Comparison of ENCODE assay signal across 13 cellular contexts in the genomic region with DNA sequence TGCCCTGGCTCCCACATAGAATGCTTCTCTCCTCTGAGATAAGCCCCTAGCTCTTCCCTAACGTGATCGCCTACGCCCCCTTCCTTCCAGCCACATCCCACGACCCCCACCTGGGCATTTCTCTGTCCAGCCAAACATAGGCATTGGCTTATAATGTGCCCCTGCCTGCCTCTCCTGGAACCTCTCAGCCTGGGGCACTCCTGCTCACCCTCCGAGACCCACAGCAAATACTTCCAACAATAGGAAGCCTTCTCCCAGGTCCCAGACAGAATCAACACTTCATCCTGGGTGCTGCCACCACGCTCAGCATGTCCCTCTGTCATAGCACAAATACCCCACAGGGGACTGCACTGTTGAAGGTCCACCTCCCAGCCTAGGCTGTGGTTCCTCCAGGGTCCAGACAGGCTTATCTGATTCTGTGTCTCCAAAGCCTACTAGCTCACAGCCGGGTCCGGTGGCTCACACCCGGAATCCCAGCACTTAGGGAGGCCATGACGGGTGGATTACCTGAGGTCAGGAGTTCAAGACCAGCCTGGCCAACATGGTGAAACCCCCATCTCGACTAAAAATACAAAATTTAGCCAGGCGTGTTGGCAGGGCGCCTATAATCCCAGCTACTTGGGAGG. TPM values are rescaled to one million over a fixed set of nuclear protein-coding genes. Genes with fewer than 3 reads are reported as not detected.
A peak's percentile ranks its signal among the peaks of the same experiment; 100 is the strongest.
DNase-seq lines count a peak whose midpoint lies in the region; ATAC-seq and TF ChIP-seq lines count a peak whose summit lies in the region.
"Had no signal": no experiment of that assay in that cellular context is flagged by ENCODE, and none has a peak within 500 bp of the region (broad histone marks: within the 10 kb centered on the region; RNA-seq: fewer than 3 reads in every experiment).

No MANE protein-coding gene starts in this region.

- ATAC-seq in GM18502 (IDR thresholded peaks at IDR 0.05; ENCODE audit: poor library complexity, unreplicated experiment): no peak

- peaks cover 13% of the 10 kb centered on the region for H3K27me3 Mint-ChIP-seq in activated CD4-positive, alpha-beta memory T cell treated with anti-CD3 and anti-CD28 coated beads, Interleukin-2, amount 10 ng/mL, durations not matched to agents 7 days and 5 days
- H3K27me3 Mint-ChIP-seq in type B pancreatic cell: peaks cover 30% of the 10 kb centered on the region

- no peak for TF ChIP-seq CTCF in right atrium auricular region (IDR thresholded peaks at IDR 0.05)
- TF ChIP-seq CTCF in esophagus muscularis mucosa (IDR thresholded peaks at IDR 0.05): no peak
- no peak for TF ChIP-seq CTCF in type B pancreatic cell (conservative IDR thresholded peaks at IDR 0.05)

- no peak for TF ChIP-seq POLR2A in esophagus muscularis mucosa (IDR thresholded peaks at IDR 0.05; ENCODE audit: low read depth)

- H3K4me1 Mint-ChIP-seq in activated CD4-positive, alpha-beta memory T cell treated with anti-CD3 and anti-CD28 coated beads, Interleukin-2, amount 10 ng/mL, durations not matched to agents 7 days and 5 days: peaks cover 54% of the 10 kb centered on the region
- peaks cover 12% of the 10 kb centered on the region for H3K4me1 Mint-ChIP-seq in type B pancreatic cell (ENCODE audit: unreplicated experiment)

- H3K4me1 ChIP-seq in right atrium auricular region (no peaks in the 10 kb centered on the region), esophagus muscularis mucosa (peaks cover 0 to 3% (median 0%) of the 10 kb centered on the region in 4 donors)
- H3K4me1 ChIP-seq: foreskin keratinocyte had no signal

- H3K9me3 ChIP-seq in right atrium auricular region (no peaks in the 10 kb centered on the region), esophagus muscularis mucosa (no peaks in the 10 kb centered on the region)

- H3K4me3 ChIP-seq in right atrium auricular region (no peak overlapping the region), esophagus muscularis mucosa (no peak overlapping the region)

- CTCF ChIA-PET in activated CD4-positive, alpha-beta memory T cell treated with anti-CD3 and anti-CD28 coated beads, Interleukin-2, amount 10 ng/mL, durations not matched to agents 7 days and 5 days (lab: Charles Lee): interaction anchor here (0.6 to 9.8 kb wide), 51 partner anchors 10 to 629 kb away, joined by 3 to 333 read pairs (median 5); a partner anchor contains a TSS

- intact Hi-C loops in cardiac septum (cut with DNase I): loop anchor here (5.0 kb wide), 2 partner anchors 105 to 235 kb away; no protein-coding TSS in a partner anchor
- intact Hi-C loops in esophagus muscularis mucosa (cut with DNase I): loop anchor here (5.0 to 10.0 kb wide), 2 partner anchors 208 to 245 kb away; no protein-coding TSS in a partner anchor

- H3K4me3 Mint-ChIP-seq in activated CD4-positive, alpha-beta memory T cell treated with anti-CD3 and anti-CD28 coated beads, Interleukin-2, amount 10 ng/mL, durations not matched to agents 7 days and 5 days: no peak overlapping the region
- no peak overlapping the region for H3K4me3 Mint-ChIP-seq in type B pancreatic cell

- POLR2A ChIA-PET in activated CD4-positive, alpha-beta memory T cell treated with anti-CD3 and anti-CD28 coated beads, Interleukin-2, amount 10 ng/mL, durations not matched to agents 7 days and 5 days (lab: Charles Lee): interaction anchor here (0.7 to 7.2 kb wide), 22 partner anchors 9 to 627 kb away, joined by 3 to 681 read pairs (median 4); a partner anchor contains a TSS

- peak; percentile 71 for DNase-seq in cardiac septum (ENCODE audit: low spot score)
- DNase-seq in right atrium auricular region (ENCODE audit: low spot score): no peak
- DNase-seq in activated CD4-positive, alpha-beta memory T cell treated with anti-CD3 and anti-CD28 coated beads, Interleukin-2, amount 10 ng/mL, durations not matched to agents 7 days and 5 days: no peak
- peak; percentile 86 for DNase-seq in esophagus muscularis mucosa (ENCODE audit: extremely low spot score)
- peak; percentile 45 for DNase-seq in type B pancreatic cell (ENCODE audit: extremely low spot score, unreplicated experiment)
- no peak for DNase-seq in GDM1 (lab: John Stamatoyannopoulos, UW)
- DNase-seq in OCI-M2 (lab: John Stamatoyannopoulos, UW; ENCODE audit: unreplicated experiment): no peak
- DNase-seq: T1000 had no signal

- WGBS in esophagus muscularis mucosa: 76% methylated on average over 7 of the region's 13 CpGs

- H3K36me3 ChIP-seq in right atrium auricular region (no peaks in the 10 kb centered on the region), esophagus muscularis mucosa (no peaks in the 10 kb centered on the region)

- no peaks in the 10 kb centered on the region for H3K36me3 Mint-ChIP-seq in activated CD4-positive, alpha-beta memory T cell treated with anti-CD3 and anti-CD28 coated beads, Interleukin-2, amount 10 ng/mL, durations not matched to agents 7 days and 5 days (ENCODE audit: low read depth)
- H3K36me3 Mint-ChIP-seq in type B pancreatic cell: no peaks in the 10 kb centered on the region

- TF ChIP-seq EP300 in esophagus muscularis mucosa (IDR thresholded peaks at IDR 0.05): no peak

- H3K27me3 ChIP-seq in right atrium auricular region (no peaks in the 10 kb centered on the region), esophagus muscularis mucosa (peaks cover 0 to under 1% (median 0%) of the 10 kb centered on the region in 4 donors)
- H3K27me3 ChIP-seq: foreskin keratinocyte had no signal

- H3K9me3 Mint-ChIP-seq in activated CD4-positive, alpha-beta memory T cell treated with anti-CD3 and anti-CD28 coated beads, Interleukin-2, amount 10 ng/mL, durations not matched to agents 7 days and 5 days: no peaks in the 10 kb centered on the region
- H3K9me3 Mint-ChIP-seq in type B pancreatic cell: no peaks in the 10 kb centered on the region

- H3K27ac ChIP-seq in right atrium auricular region (no peak overlapping the region), esophagus muscularis mucosa (replicated peaks in 1 of 4) (no peak overlapping the region)
- H3K27ac ChIP-seq: foreskin keratinocyte had no signal

- peak overlapping the region; percentile 95 for H3K27ac Mint-ChIP-seq in activated CD4-positive, alpha-beta memory T cell treated with anti-CD3 and anti-CD28 coated beads, Interleukin-2, amount 10 ng/mL, durations not matched to agents 7 days and 5 days
- no peak overlapping the region for H3K27ac Mint-ChIP-seq in type B pancreatic cell

RNA-seq across cellular contexts. Expression of a gene that starts 24.2 kb away (rescaled TPM):
- total RNA-seq in cardiac septum (0.32 TPM), right atrium auricular region (not detected), esophagus muscularis mucosa (under 1 TPM in 3 of 4 donors, not detected in 1; 0.17 to 0.33 (median 0.26) TPM), type B pancreatic cell (ENCODE audit: low replicate concordance) (33.8 and 169 TPM in 2 replicates)
- total RNA-seq in activated CD4-positive, alpha-beta memory T cell treated with anti-CD3 and anti-CD28 coated beads, Interleukin-2, amount 10 ng/mL, durations not matched to agents 7 days and 5 days: under 1 TPM in 1 of 2 experiments, not detected in 1; 0.05 TPM
- total RNA-seq: HT1080, MCF 10A had no signal

RNA-seq across cellular contexts. Expression of a gene that starts 34.1 kb away (rescaled TPM):
- total RNA-seq in cardiac septum (not detected), right atrium auricular region (not detected), esophagus muscularis mucosa (not detected), type B pancreatic cell (ENCODE audit: low replicate concordance) (0.17 TPM in 1 of 2 replicates, not detected in the other)
- total RNA-seq in activated CD4-positive, alpha-beta memory T cell treated with anti-CD3 and anti-CD28 coated beads, Interleukin-2, amount 10 ng/mL, durations not matched to agents 7 days and 5 days: under 1 TPM; 0.45 to 0.55 TPM
- total RNA-seq: foreskin keratinocyte, HT1080, MCF 10A, urinary bladder had no signal

Comparison
In these comparisons a context has a peak if more than half of its experiments do, and no peak if none do; other contexts are left out.
1. DNase-seq: peak in cardiac septum (single experiment), esophagus muscularis mucosa (single experiment) and type B pancreatic cell (single experiment); none in right atrium auricular region (single experiment), activated CD4-positive, alpha-beta memory T cell treated with anti-CD3 and anti-CD28 coated beads, Interleukin-2, amount 10 ng/mL, durations not matched to agents 7 days and 5 days (single experiment), GDM1 (single experiment) and OCI-M2 (single experiment).
2. RNA of a gene that starts 24.2 kb away (total RNA-seq): 33.8 to 169 TPM in type B pancreatic cell; 0.32 TPM in cardiac septum (single experiment), 0.17 to 0.33 TPM in esophagus muscularis mucosa, 0.05 TPM in activated CD4-positive, alpha-beta memory T cell treated with anti-CD3 and anti-CD28 coated beads, Interleukin-2, amount 10 ng/mL, durations not matched to agents 7 days and 5 days and not detected in right atrium auricular region; every median in the first group is over 10 times any median in the second.